16 cellular contexts compared by ENCODE assay signal in genomic region chr4:152672403-152673092, GRCh38. TPM values are rescaled to one million over a fixed set of nuclear protein-coding genes. Genes with fewer than 3 reads are reported as not detected.
DNase-seq lines count a peak whose midpoint lies in the region; ATAC-seq and TF ChIP-seq lines count a peak whose summit lies in the region.
"Had no signal": no experiment of that assay in that cellular context is flagged by ENCODE, and none has a peak within 500 bp of the region (broad histone marks: within the 10 kb centered on the region; RNA-seq: fewer than 3 reads in every experiment).

No MANE protein-coding gene starts in this region.

- H3K36me3 Mint-ChIP-seq in stimulated activated memory B cell treated with anti-CD40 and anti-IgM and Interleukin-4, amounts not matched to agents 10 μg/mL and 1 μg/mL and 100 μg/mL, for 72 hours = peaks cover 22% of the 10 kb centered on the region

- H3K27ac Mint-ChIP-seq in stimulated activated memory B cell treated with anti-CD40 and anti-IgM and Interleukin-4, amounts not matched to agents 10 μg/mL and 1 μg/mL and 100 μg/mL, for 72 hours = peak overlapping the region; percentile 81

- CTCF ChIA-PET in GM10248 (lab: Yijun Ruan, JAX) = interaction anchor here (1.3 kb wide), 1 partner anchor 10 kb away, joined by 5 read pairs; no protein-coding TSS in a partner anchor

- peak; percentile 55 for ATAC-seq in left lobe of liver
- no peak for ATAC-seq in stimulated activated memory B cell treated with anti-CD40 and anti-IgM and Interleukin-4, amounts not matched to agents 10 μg/mL and 1 μg/mL and 100 μg/mL, for 72 hours
- ATAC-seq: T-cell had no signal

- H3K9me3 Mint-ChIP-seq in stimulated activated memory B cell treated with anti-CD40 and anti-IgM and Interleukin-4, amounts not matched to agents 10 μg/mL and 1 μg/mL and 100 μg/mL, for 72 hours = peaks cover 4% of the 10 kb centered on the region
- H3K9me3 Mint-ChIP-seq: T-cell had no signal

- TF ChIP-seq CTCF in GM10248 (IDR thresholded peaks at IDR 0.05; ENCODE audit: control extremely low read depth, extremely low read depth, low read depth, missing control alignments) = no peak

- H3K27me3 Mint-ChIP-seq in stimulated activated memory B cell treated with anti-CD40 and anti-IgM and Interleukin-4, amounts not matched to agents 10 μg/mL and 1 μg/mL and 100 μg/mL, for 72 hours = no peaks in the 10 kb centered on the region
- H3K27me3 Mint-ChIP-seq: T-cell had no signal

- H3K4me3 Mint-ChIP-seq in stimulated activated memory B cell treated with anti-CD40 and anti-IgM and Interleukin-4, amounts not matched to agents 10 μg/mL and 1 μg/mL and 100 μg/mL, for 72 hours = no peak overlapping the region
- H3K4me3 Mint-ChIP-seq: T-cell had no signal

- H3K4me1 Mint-ChIP-seq in stimulated activated memory B cell treated with anti-CD40 and anti-IgM and Interleukin-4, amounts not matched to agents 10 μg/mL and 1 μg/mL and 100 μg/mL, for 72 hours = peaks cover 66% of the 10 kb centered on the region

- DNase-seq in NCI-H748 (lab: John Stamatoyannopoulos, UW; ENCODE audit: unreplicated experiment) (peak; percentile 3), NCI-H748 treated with DMSO at 0.1 percent for 48 hours (lab: John Stamatoyannopoulos, UW) (no peak), NCI-H69 (lab: John Stamatoyannopoulos, UW) (peak; percentile 42), left lobe of liver (ENCODE audit: low spot score) (no peak), medulla oblongata (ENCODE audit: extremely low spot score) (no peak), GM10248 (ENCODE audit: extremely low spot score) (no peak), NCI-H2029 (lab: John Stamatoyannopoulos, UW) (no peak)
- DNase-seq: C1 segment of cervical spinal cord, GF-D8, NCI-H1417 treated with DMSO at 0.1 percent for 48 hours, NCI-H1930, NCI-H345, NCI-H526, PC-9, T-cell had no signal

- POLR2A ChIA-PET in GM10248 (lab: Yijun Ruan, JAX) = no interaction called here

RNA-seq across cellular contexts. Expression of gene TMEM154, which starts 7.2 kb away (rescaled TPM):
- total RNA-seq in left lobe of liver = 2.1 TPM

Comparison
In these comparisons a context has a peak if more than half of its experiments do, and no peak if none do; other contexts are left out.
1. DNase-seq: peak in NCI-H748 (single experiment) and NCI-H69 (single experiment); none in NCI-H748 treated with DMSO at 0.1 percent for 48 hours (single experiment), left lobe of liver (single experiment), medulla oblongata (single experiment), GM10248 (single experiment) and NCI-H2029 (single experiment).